In the genomic region with DNA sequence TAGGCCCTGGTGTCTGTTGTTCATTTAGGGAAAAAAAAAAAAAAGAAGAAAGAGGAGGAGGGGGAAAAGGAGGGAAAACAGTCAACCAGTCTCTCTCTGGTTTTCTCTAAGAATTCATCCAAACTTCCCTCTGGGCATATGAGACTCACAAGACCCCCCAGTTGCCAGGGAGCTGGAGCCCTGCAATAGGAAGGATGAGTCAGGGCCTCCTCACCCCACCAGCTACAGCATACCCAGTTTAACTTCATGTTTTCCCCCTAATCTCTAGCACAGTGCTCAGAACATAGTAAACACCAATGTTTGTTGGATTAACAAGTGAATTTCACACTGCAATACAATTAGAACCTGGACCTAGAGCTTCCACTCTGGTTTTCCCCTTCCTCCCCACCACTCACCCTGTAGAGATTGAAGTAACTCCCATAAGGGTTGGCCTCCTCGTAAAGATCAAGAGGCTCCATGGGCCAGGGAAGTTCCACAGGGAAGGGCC, we compare ENCODE assay signal across 8 cellular contexts. TPM values are rescaled to one million over a fixed set of nuclear protein-coding genes. Genes with fewer than 3 reads are reported as not detected.
DNase-seq lines count a peak whose midpoint lies in the region; ATAC-seq and TF ChIP-seq lines count a peak whose summit lies in the region.

No MANE protein-coding gene starts in this region.

- H3K9me3 Mint-ChIP-seq in Calu3 (ENCODE audit: low read depth, unreplicated experiment) = no peaks in the 10 kb centered on the region
- no peaks in the 10 kb centered on the region for H3K9me3 Mint-ChIP-seq in activated T-helper 2 cell treated with anti-CD3 and anti-CD28 coated beads, Interferon-gamma antibody, Interleukin-2, Interleukin-4, amounts not matched to agents 10 μg/mL and 5 μg/mL and 100 μg/mL, durations not matched to agents 14 hours and 24 hours and 36 hours

- peaks cover 14 to 37% (median 24%) of the 10 kb centered on the region in 4 donors for H3K4me1 ChIP-seq in transverse colon

- peak; percentile 36 for ATAC-seq in HG02970 (IDR thresholded peaks at IDR 0.05; ENCODE audit: low FRiP score, unreplicated experiment)
- ATAC-seq in left lobe of liver = peak; percentile 16
- no peak for ATAC-seq in HG03139 (IDR thresholded peaks at IDR 0.05; ENCODE audit: unreplicated experiment)

- peak overlapping the region; percentile 86 to 92 (median 90) for H3K27ac ChIP-seq in transverse colon

- H3K36me3 Mint-ChIP-seq in Calu3 (ENCODE audit: insufficient read depth, unreplicated experiment) = peaks cover 51% of the 10 kb centered on the region
- H3K36me3 Mint-ChIP-seq in activated T-helper 2 cell treated with anti-CD3 and anti-CD28 coated beads, Interferon-gamma antibody, Interleukin-2, Interleukin-4, amounts not matched to agents 10 μg/mL and 5 μg/mL and 100 μg/mL, durations not matched to agents 14 hours and 24 hours and 36 hours (ENCODE audit: low read depth) = no peaks in the 10 kb centered on the region

- peak overlapping the region; percentile 44 for H3K4me3 Mint-ChIP-seq in Calu3 (ENCODE audit: low read depth, unreplicated experiment)
- peak overlapping the region; percentile 74 for H3K4me3 Mint-ChIP-seq in activated T-helper 2 cell treated with anti-CD3 and anti-CD28 coated beads, Interferon-gamma antibody, Interleukin-2, Interleukin-4, amounts not matched to agents 10 μg/mL and 5 μg/mL and 100 μg/mL, durations not matched to agents 14 hours and 24 hours and 36 hours (ENCODE audit: low read depth)

- CTCF ChIA-PET in Calu3 (lab: Charles Lee) = interaction anchor here (0.6 to 1.6 kb wide), 4 partner anchors 16 to 84 kb away, joined by 5 to 10 read pairs (median 8); no protein-coding TSS in a partner anchor

- TF ChIP-seq POLR2A in transverse colon (IDR thresholded peaks at IDR 0.05) (no peak), lower leg skin (IDR thresholded peaks at IDR 0.05) (no peak)

- in situ Hi-C loops in transverse colon (cut with MboI; ENCODE audit: low pct_ligation_motif_present in 1 of 4, low pct_unique_long_range_greater_than_20kb in 1 of 4, low sequenced_read_pairs in 3 of 4) = no loop called here

- DNase-seq in Calu3 (no peak), left lobe of liver (ENCODE audit: low spot score) (no peak), transverse colon (no peak), lower leg skin (ENCODE audit: low spot score in 2 of 2) (no peak), NCI-H345 (lab: John Stamatoyannopoulos, UW) (no peak)
- DNase-seq in activated T-helper 2 cell treated with anti-CD3 and anti-CD28 coated beads, Interferon-gamma antibody, Interleukin-2, Interleukin-4, amounts not matched to agents 10 μg/mL and 5 μg/mL and 100 μg/mL, durations not matched to agents 14 hours and 24 hours and 36 hours (ENCODE audit: low spot score) = no peak

- intact Hi-C loops in Calu3 (cut with micrococcal nuclease; ENCODE audit: unreplicated experiment) (loop anchor here (2.0 kb wide), 1 partner anchor 32 kb away; the partner anchor contains the start of gene USF1), transverse colon (cut with DNase I; ENCODE audit: low total_unique reads) (no loop called here), lower leg skin (cut with DNase I; ENCODE audit: low total_unique reads) (no loop called here)
- intact Hi-C loops in activated T-helper 2 cell treated with anti-CD3 and anti-CD28 coated beads, Interferon-gamma antibody, Interleukin-2, Interleukin-4, amounts not matched to agents 10 μg/mL and 5 μg/mL and 100 μg/mL, durations not matched to agents 14 hours and 24 hours and 36 hours (cut with micrococcal nuclease) = loop anchor here (1.0 to 5.0 kb wide), 5 partner anchors 8 to 119 kb away; partner anchors contain the start of genes DEDD, F11R, NIT1 and PFDN2

- H3K36me3 ChIP-seq in transverse colon = no peaks in the 10 kb centered on the region

- BruUV-seq in Calu3 (replicated peaks; lab: Mats Ljungman, UMichigan) = no TSS peak

- H3K4me1 Mint-ChIP-seq in Calu3 (ENCODE audit: low read depth, unreplicated experiment) = peaks cover 59% of the 10 kb centered on the region
- H3K4me1 Mint-ChIP-seq in activated T-helper 2 cell treated with anti-CD3 and anti-CD28 coated beads, Interferon-gamma antibody, Interleukin-2, Interleukin-4, amounts not matched to agents 10 μg/mL and 5 μg/mL and 100 μg/mL, durations not matched to agents 14 hours and 24 hours and 36 hours (ENCODE audit: low read depth) = peaks cover 35% of the 10 kb centered on the region

- H3K27me3 ChIP-seq in transverse colon = no peaks in the 10 kb centered on the region

- no peak for TF ChIP-seq EP300 in transverse colon (IDR thresholded peaks at IDR 0.05; ENCODE audit: low read depth)

- H3K27me3 Mint-ChIP-seq in Calu3 (ENCODE audit: unreplicated experiment) = no peaks in the 10 kb centered on the region
- no peaks in the 10 kb centered on the region for H3K27me3 Mint-ChIP-seq in activated T-helper 2 cell treated with anti-CD3 and anti-CD28 coated beads, Interferon-gamma antibody, Interleukin-2, Interleukin-4, amounts not matched to agents 10 μg/mL and 5 μg/mL and 100 μg/mL, durations not matched to agents 14 hours and 24 hours and 36 hours (ENCODE audit: low read depth)

- H3K9me3 ChIP-seq in transverse colon = no peaks in the 10 kb centered on the region

- TF ChIP-seq CTCF in Calu3 (IDR thresholded peaks at IDR 0.05; ENCODE audit: unreplicated experiment) = no peak
- TF ChIP-seq CTCF in transverse colon (IDR thresholded peaks at IDR 0.05) = no peak
- no peak for TF ChIP-seq CTCF in lower leg skin (IDR thresholded peaks at IDR 0.05)

- WGBS in transverse colon (ENCODE audit: low coverage in 1 of 2), 2 donors = 7% methylated on average over 1 of the region's 1 CpG; no CpG with 5 or more reads in 1 of the 2 donors
- 10 to 19% methylated on average over 1 of the region's 1 CpG for WGBS in lower leg skin, 2 donors

- H3K4me3 ChIP-seq in transverse colon (peak overlapping the region in 2 of 4 donors; percentile 1 to 28), lower leg skin (ENCODE audit: low read depth, poor library complexity, severe bottlenecking) (no peak overlapping the region)

- H3K27ac Mint-ChIP-seq in Calu3 (ENCODE audit: unreplicated experiment) = peak overlapping the region; percentile 95
- peak overlapping the region; percentile 96 for H3K27ac Mint-ChIP-seq in activated T-helper 2 cell treated with anti-CD3 and anti-CD28 coated beads, Interferon-gamma antibody, Interleukin-2, Interleukin-4, amounts not matched to agents 10 μg/mL and 5 μg/mL and 100 μg/mL, durations not matched to agents 14 hours and 24 hours and 36 hours

RNA-seq across cellular contexts. Expression of gene F11R, which starts 7.8 kb away (rescaled TPM):
- total RNA-seq in Calu3 (2022) (157 and 173 TPM in 2 replicates), left lobe of liver (65.4 TPM), transverse colon (100 to 1,000 TPM in 2 of 4 donors, 10 to 100 TPM in 2; 91.7 to 126 (median 105) TPM), lower leg skin (100 to 1,000 TPM in 2 of 4 donors, 10 to 100 TPM in 2; 68.4 to 125 (median 97.5) TPM)
- total RNA-seq in activated T-helper 2 cell treated with anti-CD3 and anti-CD28 coated beads, Interferon-gamma antibody, Interleukin-2, Interleukin-4, amounts not matched to agents 10 μg/mL and 5 μg/mL and 100 μg/mL, durations not matched to agents 14 hours and 24 hours and 36 hours = 15.4 and 15.5 TPM in 2 replicates

RNA-seq across cellular contexts. Expression of gene TSTD1, which starts 25.6 kb away (rescaled TPM):
- total RNA-seq in Calu3 (2022) (67.6 and 74.1 TPM in 2 replicates), left lobe of liver (30.7 TPM), transverse colon (100 to 1,000 TPM; 104 to 224 (median 191) TPM), lower leg skin (100 to 1,000 TPM in 3 of 4 donors, 10 to 100 TPM in 1; 94.9 to 136 (median 107) TPM)
- 49.0 and 49.1 TPM in 2 replicates for total RNA-seq in activated T-helper 2 cell treated with anti-CD3 and anti-CD28 coated beads, Interferon-gamma antibody, Interleukin-2, Interleukin-4, amounts not matched to agents 10 μg/mL and 5 μg/mL and 100 μg/mL, durations not matched to agents 14 hours and 24 hours and 36 hours

RNA-seq across cellular contexts. Expression of gene USF1, which starts 32.6 kb away (rescaled TPM):
- 72.1 and 75.4 TPM in 2 replicates for total RNA-seq in Calu3 (2022)
- total RNA-seq in activated T-helper 2 cell treated with anti-CD3 and anti-CD28 coated beads, Interferon-gamma antibody, Interleukin-2, Interleukin-4, amounts not matched to agents 10 μg/mL and 5 μg/mL and 100 μg/mL, durations not matched to agents 14 hours and 24 hours and 36 hours = 49.1 and 53.2 TPM in 2 replicates
- 27.6 TPM for total RNA-seq in left lobe of liver
- 10 to 100 TPM; 34.4 to 78.2 (median 64.9) TPM for total RNA-seq in transverse colon
- 10 to 100 TPM; 35.3 to 59.4 (median 43.3) TPM for total RNA-seq in lower leg skin

RNA-seq across cellular contexts. Expression of gene ARHGAP30, which starts 56.5 kb away (rescaled TPM):
- total RNA-seq in Calu3 (2022) = 1.7 and 2.9 TPM in 2 replicates
- 161 and 170 TPM in 2 replicates for total RNA-seq in activated T-helper 2 cell treated with anti-CD3 and anti-CD28 coated beads, Interferon-gamma antibody, Interleukin-2, Interleukin-4, amounts not matched to agents 10 μg/mL and 5 μg/mL and 100 μg/mL, durations not matched to agents 14 hours and 24 hours and 36 hours
- total RNA-seq in left lobe of liver = 4.0 TPM
- total RNA-seq in transverse colon = 10 to 100 TPM in 1 of 4 donors, 1 to 10 TPM in 2, under 1 TPM in 1; 0.60 to 11.0 (median 4.4) TPM
- total RNA-seq in lower leg skin = 10 to 100 TPM in 2 of 4 donors, 1 to 10 TPM in 2; 8.5 to 14.8 (median 9.9) TPM

RNA-seq across cellular contexts. Expression of gene ITLN2, which starts 58.5 kb away (rescaled TPM):
- total RNA-seq in Calu3 (2022) = not detected in 2 replicates
- not detected in 2 replicates for total RNA-seq in activated T-helper 2 cell treated with anti-CD3 and anti-CD28 coated beads, Interferon-gamma antibody, Interleukin-2, Interleukin-4, amounts not matched to agents 10 μg/mL and 5 μg/mL and 100 μg/mL, durations not matched to agents 14 hours and 24 hours and 36 hours
- total RNA-seq in left lobe of liver = not detected
- total RNA-seq in transverse colon = not detected
- 1 to 10 TPM in 2 of 4 donors, not detected in 2; 1.0 to 1.2 TPM for total RNA-seq in lower leg skin

Comparison
In these comparisons a context has a peak if more than half of its experiments do, and no peak if none do; other contexts are left out.
1. intact Hi-C loops: an anchor here in Calu3 (2.0 kb wide) and activated T-helper 2 cell treated with anti-CD3 and anti-CD28 coated beads, Interferon-gamma antibody, Interleukin-2, Interleukin-4, amounts not matched to agents 10 μg/mL and 5 μg/mL and 100 μg/mL, durations not matched to agents 14 hours and 24 hours and 36 hours (1.0 to 5.0 kb wide); none called in transverse colon and lower leg skin.